ENCODE assay signal across 9 cellular contexts in the genomic region with DNA sequence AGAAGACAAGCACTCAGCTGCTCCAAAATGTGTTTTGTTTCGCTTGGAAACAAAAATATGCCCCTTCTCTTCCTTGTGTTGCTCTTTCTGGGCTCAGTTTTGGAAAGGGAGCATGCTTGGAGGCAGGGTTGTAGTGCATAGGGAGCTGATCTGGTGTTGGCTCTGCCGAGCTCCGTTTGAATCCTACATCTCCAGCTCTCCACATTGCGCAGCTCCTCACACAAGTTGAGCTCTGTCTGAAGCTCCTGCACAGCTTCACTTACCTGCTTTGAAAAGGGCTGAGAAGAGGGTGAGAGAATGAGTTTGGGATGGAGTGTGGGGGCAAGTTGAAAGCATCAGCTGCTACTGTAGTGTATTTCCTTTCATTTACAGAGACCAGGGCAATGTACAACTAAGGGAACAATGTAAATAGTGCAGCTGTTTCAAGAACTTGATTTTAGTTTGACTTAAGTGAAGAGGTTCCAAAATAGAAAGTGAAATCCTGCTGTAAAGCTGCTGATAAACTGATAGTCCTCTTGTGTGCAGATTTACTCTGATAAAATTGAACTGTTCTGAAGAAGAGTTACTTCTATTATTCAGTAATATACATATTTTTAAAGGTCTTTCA.
DNase-seq lines count a peak whose midpoint lies in the region; ATAC-seq, FAIRE-seq and TF ChIP-seq lines count a peak whose summit lies in the region.
"Had no signal": no experiment of that assay in that cellular context is flagged by ENCODE, and none has a peak within 500 bp of the region (broad histone marks: within the 10 kb centered on the region; RNA-seq: fewer than 3 reads in every experiment).

No MANE protein-coding gene starts in this region.

- no peak overlapping the region for H3K27ac ChIP-seq in upper lobe of left lung
- H3K27ac ChIP-seq: parathyroid adenoma, VCaP had no signal

- H3K36me3 Mint-ChIP-seq in T-helper 17 cell (ENCODE audit: low read depth) (peaks cover 6% of the 10 kb centered on the region), progenitor cell of endocrine pancreas (ENCODE audit: insufficient read depth) (peaks cover 6% of the 10 kb centered on the region)

- FAIRE-seq in GM19239 (lab: Jason Lieb, UNC) = peak; percentile 82

- TF ChIP-seq CTCF in progenitor cell of endocrine pancreas (IDR thresholded peaks at IDR 0.05; ENCODE audit: unreplicated experiment) (no peak), upper lobe of left lung (IDR thresholded peaks at IDR 0.05) (no peak)

- no peak for TF ChIP-seq EP300 in upper lobe of left lung (IDR thresholded peaks at IDR 0.05)

- H3K9me3 ChIP-seq in T-helper 17 cell (ENCODE audit: control insufficient read depth, low read length, poor library complexity, severe bottlenecking) = no peaks in the 10 kb centered on the region
- H3K9me3 ChIP-seq in upper lobe of left lung = no peaks in the 10 kb centered on the region

- H3K4me3 Mint-ChIP-seq in T-helper 17 cell (peak overlapping the region; percentile 12), progenitor cell of endocrine pancreas (ENCODE audit: low read depth) (no peak overlapping the region)

- H3K4me3 ChIP-seq in upper lobe of left lung = peak overlapping the region in 1 of 4 donors; percentile 1

- ATAC-seq in HG02763 (IDR thresholded peaks at IDR 0.05; ENCODE audit: unreplicated experiment) = peak; percentile 55
- ATAC-seq in T-helper 17 cell = no peak
- ATAC-seq in upper lobe of left lung (ENCODE audit: low FRiP score in 2 of 2) = no peak

- H3K4me1 ChIP-seq in upper lobe of left lung = peaks cover 0 to 15% (median 6%) of the 10 kb centered on the region in 4 donors
- H3K4me1 ChIP-seq: parathyroid adenoma had no signal

- H3K4me1 Mint-ChIP-seq in T-helper 17 cell (peaks cover 17% of the 10 kb centered on the region), progenitor cell of endocrine pancreas (ENCODE audit: low read depth) (peaks cover 6% of the 10 kb centered on the region)

- no peaks in the 10 kb centered on the region for H3K27me3 ChIP-seq in upper lobe of left lung

- DNase-seq in GM19239 (ENCODE audit: insufficient read length, low spot score) = no peak
- no peak for DNase-seq in T-helper 17 cell
- DNase-seq in progenitor cell of endocrine pancreas (ENCODE audit: low spot score, unreplicated experiment) = no peak
- DNase-seq in upper lobe of left lung = no peak
- DNase-seq in NCI-H2171 (lab: John Stamatoyannopoulos, UW) = no peak
- no peak for DNase-seq in DMS79 treated with DMSO at 0.1 percent for 48 hours (lab: John Stamatoyannopoulos, UW)

- H3K27ac Mint-ChIP-seq in T-helper 17 cell (peak overlapping the region; percentile 43), progenitor cell of endocrine pancreas (peak overlapping the region; percentile 17)

- H3K27me3 Mint-ChIP-seq in T-helper 17 cell = no peaks in the 10 kb centered on the region
- no peaks in the 10 kb centered on the region for H3K27me3 Mint-ChIP-seq in progenitor cell of endocrine pancreas

- WGBS in upper lobe of left lung, 2 donors = 52 to 63% methylated on average over 4 of the region's 4 CpGs

- peaks cover 1% of the 10 kb centered on the region for H3K9me3 Mint-ChIP-seq in progenitor cell of endocrine pancreas (ENCODE audit: low read depth)

- H3K36me3 ChIP-seq in upper lobe of left lung = peaks cover 0 to 21% (median 2%) of the 10 kb centered on the region in 4 donors

- TF ChIP-seq POLR2A in upper lobe of left lung (IDR thresholded peaks at IDR 0.05) = no peak
